In genomic region chr19:45508931-45509691, GRCh38 we compare ENCODE assay signal across 8 cellular contexts. TPM values are rescaled to one million over a fixed set of nuclear protein-coding genes. Genes with fewer than 3 reads are reported as not detected.
DNase-seq lines count a peak whose midpoint lies in the region; ATAC-seq and TF ChIP-seq lines count a peak whose summit lies in the region.

No MANE protein-coding gene starts in this region.

- ATAC-seq in gastrocnemius medialis (no peak), GM21367 (IDR thresholded peaks at IDR 0.05; ENCODE audit: unreplicated experiment) (no peak)

- H3K4me1 ChIP-seq in BE2C (peaks cover 3% of the 10 kb centered on the region; the same call in 1 of the 2 replicates), gastrocnemius medialis (peaks cover 23 to 35% of the 10 kb centered on the region in 2 donors)

- peak; percentile 46 for DNase-seq in BE2C
- DNase-seq in NOMO-1 treated with DMSO at 0.1 percent for 48 hours (lab: John Stamatoyannopoulos, UW; ENCODE audit: unreplicated experiment): peak; percentile 38
- peak; percentile 50 for DNase-seq in astrocyte of the cerebellum (ENCODE audit: low read depth)
- DNase-seq in gastrocnemius medialis: peak; percentile 43 to 61
- DNase-seq in stimulated activated CD4-positive, alpha-beta T cell treated with anti-CD3 and anti-CD28 coated beads, Interleukin-2, amount 100 ng/mL, for 48 hours: no peak

- H3K36me3 ChIP-seq in BE2C (no peaks in the 10 kb centered on the region; the same call in 1 of the 2 replicates), gastrocnemius medialis (no peaks in the 10 kb centered on the region)

- H3K27me3 ChIP-seq in BE2C (no peaks in the 10 kb centered on the region), gastrocnemius medialis (no peaks in the 10 kb centered on the region)

- no peaks in the 10 kb centered on the region for H3K9me3 ChIP-seq in BE2C
- H3K9me3 ChIP-seq in gastrocnemius medialis: no peaks in the 10 kb centered on the region

- peak overlapping the region; percentile 94 for H3K4me3 ChIP-seq in BE2C (ENCODE audit: low read depth, low read length)
- peak overlapping the region; percentile 99 for H3K4me3 ChIP-seq in astrocyte of the cerebellum (ENCODE audit: low read depth, low read length)
- H3K4me3 ChIP-seq in iPS-11a (ENCODE audit: low read depth, low read length): peak overlapping the region; percentile 96
- H3K4me3 ChIP-seq in gastrocnemius medialis: peak overlapping the region; percentile 84 to 91 (median 88)

- no peak for TF ChIP-seq CTCF in BE2C (IDR thresholded peaks at IDR 0.05; ENCODE audit: low read depth, low read length)
- TF ChIP-seq CTCF in astrocyte of the cerebellum (IDR thresholded peaks at IDR 0.05; ENCODE audit: low read depth, low read length, missing control alignments): no peak
- TF ChIP-seq CTCF in gastrocnemius medialis (IDR thresholded peaks at IDR 0.05 in 4 of 5, conservative IDR thresholded peaks at IDR 0.05 in 1 of 5): peak in 2 of 5 experiments; percentile 20 to 24

- in situ Hi-C loops in GM18951 (cut with MboI; ENCODE audit: low sequenced_read_pairs, unreplicated experiment) (no loop called here), astrocyte of the cerebellum (cut with HindIII; ENCODE audit: low sequenced_read_pairs) (no loop called here), gastrocnemius medialis (cut with MboI; ENCODE audit: low sequenced_read_pairs in 4 of 4) (no loop called here)

- intact Hi-C loops in gastrocnemius medialis (cut with DNase I; ENCODE audit: low total_unique reads): no loop called here

- TF ChIP-seq POLR2A in GM18951 (IDR thresholded peaks at IDR 0.05; ENCODE audit: extremely low read depth, insufficient read depth, insufficient read length) (peak; percentile 49), gastrocnemius medialis (IDR thresholded peaks at IDR 0.05) (peak; percentile 29 to 33)

- H3K27ac ChIP-seq in gastrocnemius medialis: peak overlapping the region; percentile 90 to 96 (median 94)

RNA-seq across cellular contexts. Expression of gene VASP, which starts 1.8 kb away (rescaled TPM):
- 177 TPM for polyA plus RNA-seq in BE2C (2012; ENCODE audit: insufficient read depth, insufficient read length, low read depth)
- 10 to 100 TPM; 10.2 to 18.2 (median 16.4) TPM for total RNA-seq in gastrocnemius medialis

RNA-seq across cellular contexts. Expression of gene PPM1N, which starts 10.9 kb away (rescaled TPM):
- 2.2 TPM for polyA plus RNA-seq in BE2C (2012; ENCODE audit: insufficient read depth, insufficient read length, low read depth)
- total RNA-seq in gastrocnemius medialis: under 1 TPM in 1 of 4 donors, not detected in 3; 0.76 TPM

RNA-seq across cellular contexts. Expression of gene RTN2, which starts 12.3 kb away (rescaled TPM):
- polyA plus RNA-seq in BE2C (2012; ENCODE audit: insufficient read depth, insufficient read length, low read depth): 79.0 TPM
- total RNA-seq in gastrocnemius medialis: 100 to 1,000 TPM in 2 of 4 donors, 10 to 100 TPM in 2; 51.8 to 140 (median 101) TPM

RNA-seq across cellular contexts. Expression of gene FOSB, which starts 41.3 kb away (rescaled TPM):
- 1.1 TPM for polyA plus RNA-seq in BE2C (2012; ENCODE audit: insufficient read depth, insufficient read length, low read depth)
- 1 to 10 TPM in 2 of 4 donors, under 1 TPM in 1, not detected in 1; 0.17 to 1.8 (median 1.6) TPM for total RNA-seq in gastrocnemius medialis

Comparison
In these comparisons a context has a peak if more than half of its experiments do, and no peak if none do; other contexts are left out.
1. DNase-seq: peak in BE2C (single experiment), NOMO-1 treated with DMSO at 0.1 percent for 48 hours (single experiment), astrocyte of the cerebellum (single experiment) and gastrocnemius medialis (2 of 2); none in stimulated activated CD4-positive, alpha-beta T cell treated with anti-CD3 and anti-CD28 coated beads, Interleukin-2, amount 100 ng/mL, for 48 hours (0 of 2).
2. Peak in every context shown above with its lines, with median percentiles within 50 percentile points of each other: H3K4me3 ChIP-seq.